Comparison of ENCODE assay signal across 18 cellular contexts in genomic region chr13:92994056-92994455, GRCh38.
DNase-seq lines count a peak whose midpoint lies in the region; ATAC-seq and TF ChIP-seq lines count a peak whose summit lies in the region.
"Had no signal": no experiment of that assay in that cellular context is flagged by ENCODE, and none has a peak within 500 bp of the region (broad histone marks: within the 10 kb centered on the region; RNA-seq: fewer than 3 reads in every experiment).

No MANE protein-coding gene starts in this region.

- H3K9me2 ChIP-seq in GM23248 (ENCODE audit: insufficient read depth) = no peaks in the 10 kb centered on the region

- H3K79me2 ChIP-seq in GM23248 (ENCODE audit: insufficient read depth) (no peaks in the 10 kb centered on the region), osteoblast (ENCODE audit: insufficient read depth, low read length) (no peaks in the 10 kb centered on the region)

- DNase-seq in GM23248 (peak; percentile 52), RKO (ENCODE audit: low spot score) (peak; percentile 9), epithelial cell of prostate (ENCODE audit: low read depth, low spot score) (peak; percentile 10), osteoblast (ENCODE audit: insufficient read length, low spot score, missing footprints) (peak; percentile 53), heart left ventricle (no peak), NAMALWA (ENCODE audit: low spot score) (no peak), left lobe of liver (ENCODE audit: low spot score) (no peak)
- DNase-seq in activated CD4-positive, alpha-beta T cell treated with anti-CD3 and anti-CD28 coated beads for 36 hours = no peak
- DNase-seq: activated CD4-positive, CD25-positive, alpha-beta regulatory T cell; activated T-cell treated with anti-CD3 and anti-CD28 coated beads, Interleukin-2, amount 50 U/mL, for 72 hours; COR-L47; NCI-H1436; occipital lobe; PC-9 had no signal

- no peak overlapping the region for H3K9ac ChIP-seq in GM23248

- H3K4me3 Mint-ChIP-seq in activated CD4-positive, alpha-beta T cell treated with anti-CD3 and anti-CD28 coated beads for 36 hours = no peak overlapping the region
- H3K4me3 Mint-ChIP-seq: activated naive CD4-positive, alpha-beta T cell treated with anti-CD3 and anti-CD28 coated beads, Interleukin-2, amount 50 U/mL, for 24 hours; activated T-cell treated with anti-CD3 and anti-CD28 coated beads, Interleukin-2, amount 50 U/mL, for 72 hours; stimulated activated memory B cell treated with anti-CD40 and anti-IgM and Interleukin-4, amounts not matched to agents 10 μg/mL and 1 μg/mL and 100 μg/mL, for 72 hours had no signal

- H3K36me3 ChIP-seq in GM23248 (ENCODE audit: low read depth) (no peaks in the 10 kb centered on the region), osteoblast (ENCODE audit: insufficient read depth, low read length) (no peaks in the 10 kb centered on the region), heart left ventricle (no peaks in the 10 kb centered on the region)
- H3K36me3 ChIP-seq: right atrium auricular region, thoracic aorta had no signal

- no peaks in the 10 kb centered on the region for H3K27me3 Mint-ChIP-seq in activated CD4-positive, alpha-beta T cell treated with anti-CD3 and anti-CD28 coated beads for 36 hours
- H3K27me3 Mint-ChIP-seq: activated naive CD4-positive, alpha-beta T cell treated with anti-CD3 and anti-CD28 coated beads, Interleukin-2, amount 50 U/mL, for 24 hours; stimulated activated memory B cell treated with anti-CD40 and anti-IgM and Interleukin-4, amounts not matched to agents 10 μg/mL and 1 μg/mL and 100 μg/mL, for 72 hours had no signal

- no peak for TF ChIP-seq POLR2A in heart left ventricle (IDR thresholded peaks at IDR 0.05)

- no peak for ATAC-seq in activated CD4-positive, alpha-beta T cell treated with anti-CD3 and anti-CD28 coated beads for 36 hours
- ATAC-seq in heart left ventricle (no peak), left lobe of liver (no peak)
- ATAC-seq: activated T-cell treated with anti-CD3 and anti-CD28 coated beads, Interleukin-2, amount 50 U/mL, for 72 hours; stimulated activated memory B cell treated with anti-CD40 and anti-IgM and Interleukin-4, amounts not matched to agents 10 μg/mL and 1 μg/mL and 100 μg/mL, for 72 hours had no signal

- no peaks in the 10 kb centered on the region for H3K36me3 Mint-ChIP-seq in activated CD4-positive, alpha-beta T cell treated with anti-CD3 and anti-CD28 coated beads for 36 hours (ENCODE audit: low read depth)
- H3K36me3 Mint-ChIP-seq: activated naive CD4-positive, alpha-beta T cell treated with anti-CD3 and anti-CD28 coated beads, Interleukin-2, amount 50 U/mL, for 24 hours; stimulated activated memory B cell treated with anti-CD40 and anti-IgM and Interleukin-4, amounts not matched to agents 10 μg/mL and 1 μg/mL and 100 μg/mL, for 72 hours had no signal

- H3K4me2 ChIP-seq in GM23248 (ENCODE audit: unreplicated experiment) = no peak overlapping the region
- peak overlapping the region; percentile 15 for H3K4me2 ChIP-seq in osteoblast (ENCODE audit: insufficient read depth, low read length)
- H3K4me2 ChIP-seq: PC-9 had no signal

- in situ Hi-C loops in GM23248 (cut with MboI) = no loop called here

- POLR2A ChIA-PET in activated CD4-positive, alpha-beta T cell treated with anti-CD3 and anti-CD28 coated beads for 36 hours (lab: Charles Lee) = no interaction called here

- H3K4me1 Mint-ChIP-seq in activated CD4-positive, alpha-beta T cell treated with anti-CD3 and anti-CD28 coated beads for 36 hours = no peaks in the 10 kb centered on the region
- H3K4me1 Mint-ChIP-seq: activated naive CD4-positive, alpha-beta T cell treated with anti-CD3 and anti-CD28 coated beads, Interleukin-2, amount 50 U/mL, for 24 hours; stimulated activated memory B cell treated with anti-CD40 and anti-IgM and Interleukin-4, amounts not matched to agents 10 μg/mL and 1 μg/mL and 100 μg/mL, for 72 hours had no signal

- no peaks in the 10 kb centered on the region for H3K4me1 ChIP-seq in GM23248 (ENCODE audit: insufficient read depth)
- no peaks in the 10 kb centered on the region for H3K4me1 ChIP-seq in osteoblast (ENCODE audit: insufficient read depth, low read length)
- no peaks in the 10 kb centered on the region for H3K4me1 ChIP-seq in heart left ventricle
- H3K4me1 ChIP-seq: right atrium auricular region had no signal

- intact Hi-C loops in activated CD4-positive, alpha-beta T cell treated with anti-CD3 and anti-CD28 coated beads for 36 hours (cut with DNase I, micrococcal nuclease) = no loop called here
- intact Hi-C loops in heart left ventricle (cut with DNase I) = no loop called here

- H3K9me3 ChIP-seq in GM23248 (ENCODE audit: low read depth) (no peaks in the 10 kb centered on the region), osteoblast (ENCODE audit: low read depth, low read length) (peaks cover 2% of the 10 kb centered on the region), heart left ventricle (peaks cover 0 to 14% (median 2%) of the 10 kb centered on the region in 12 donors)
- H3K9me3 ChIP-seq: right atrium auricular region, thoracic aorta had no signal

- H2AFZ ChIP-seq in GM23248 (no peak overlapping the region), osteoblast (ENCODE audit: low read length) (peak overlapping the region; percentile 56)
- H2AFZ ChIP-seq: PC-9 had no signal

- H3K27ac ChIP-seq in GM23248 (no peak overlapping the region), epithelial cell of prostate (peak overlapping the region; percentile 13), osteoblast (ENCODE audit: low read depth, low read length) (no peak overlapping the region), heart left ventricle (no peak overlapping the region)
- H3K27ac ChIP-seq: PC-9, right atrium auricular region, thoracic aorta had no signal

- TF ChIP-seq CTCF in osteoblast (IDR thresholded peaks at IDR 0.05; ENCODE audit: extremely low read depth, low read depth, low read length) (no peak), heart left ventricle (IDR thresholded peaks at IDR 0.05) (no peak)

- no peak overlapping the region for H3K27ac Mint-ChIP-seq in activated CD4-positive, alpha-beta T cell treated with anti-CD3 and anti-CD28 coated beads for 36 hours
- H3K27ac Mint-ChIP-seq: activated naive CD4-positive, alpha-beta T cell treated with anti-CD3 and anti-CD28 coated beads, Interleukin-2, amount 50 U/mL, for 24 hours; activated T-cell treated with anti-CD3 and anti-CD28 coated beads, Interleukin-2, amount 50 U/mL, for 72 hours; stimulated activated memory B cell treated with anti-CD40 and anti-IgM and Interleukin-4, amounts not matched to agents 10 μg/mL and 1 μg/mL and 100 μg/mL, for 72 hours had no signal

- peaks cover 13% of the 10 kb centered on the region for H3K9me3 Mint-ChIP-seq in activated CD4-positive, alpha-beta T cell treated with anti-CD3 and anti-CD28 coated beads for 36 hours (ENCODE audit: low read depth)
- H3K9me3 Mint-ChIP-seq: activated naive CD4-positive, alpha-beta T cell treated with anti-CD3 and anti-CD28 coated beads, Interleukin-2, amount 50 U/mL, for 24 hours had no signal

- H3K4me3 ChIP-seq in GM23248 (no peak overlapping the region), osteoblast (ENCODE audit: insufficient read depth, low read length) (no peak overlapping the region), heart left ventricle (no peak overlapping the region)
- H3K4me3 ChIP-seq: PC-9, right atrium auricular region, thoracic aorta had no signal

- H4K20me1 ChIP-seq in GM23248 (ENCODE audit: insufficient read depth) = no peaks in the 10 kb centered on the region
- no peaks in the 10 kb centered on the region for H4K20me1 ChIP-seq in osteoblast (ENCODE audit: insufficient read depth, low read length)

- no peaks in the 10 kb centered on the region for H3F3A ChIP-seq in GM23248 (ENCODE audit: insufficient read depth)

- 9 to 24% methylated on average over 3 of the region's 3 CpGs for WGBS in GM23248 (ENCODE audit: low coverage in 1 of 2, low lambda C conversion rate in 2 of 2, missing lambda C conversion rate in 2 of 2), 2 experiments
- 74 to 80% (median 77%) methylated on average over 3 of the region's 3 CpGs for WGBS in heart left ventricle, 4 donors

- CTCF ChIA-PET in activated CD4-positive, alpha-beta T cell treated with anti-CD3 and anti-CD28 coated beads for 36 hours (lab: Charles Lee) = no interaction called here

- no peaks in the 10 kb centered on the region for H3K27me3 ChIP-seq in GM23248 (replicated peaks; ENCODE audit: insufficient read depth)
- no peaks in the 10 kb centered on the region for H3K27me3 ChIP-seq in osteoblast (ENCODE audit: insufficient read depth, low read length)
- no peaks in the 10 kb centered on the region for H3K27me3 ChIP-seq in heart left ventricle
- H3K27me3 ChIP-seq: right atrium auricular region had no signal

Comparison
In these comparisons a context has a peak if more than half of its experiments do, and no peak if none do; other contexts are left out.
1. DNase-seq: peak in GM23248 (single experiment), RKO (single experiment), epithelial cell of prostate (single experiment) and osteoblast (single experiment); none in activated CD4-positive, alpha-beta T cell treated with anti-CD3 and anti-CD28 coated beads for 36 hours (single experiment), heart left ventricle (0 of 5), NAMALWA (single experiment) and left lobe of liver (single experiment).